In genomic region chr22:42341779-42342178, GRCh38 we compare ENCODE assay signal across 1 cellular context.
TF ChIP-seq lines count a peak whose summit lies in the region.

No MANE protein-coding gene starts in this region.

TF ChIP-seq in IMR-90, 13 proteins besides CTCF, POLR2A, EP300 and RAD21:
- TF ChIP-seq MAFK (IDR thresholded peaks at IDR 0.05; ENCODE audit: low read depth, low read length) (no peak), BHLHE40 (IDR thresholded peaks at IDR 0.05; ENCODE audit: low read depth, low read length) (no peak), FOS (IDR thresholded peaks at IDR 0.05; ENCODE audit: low read depth, low read length) (no peak), CEBPB (IDR thresholded peaks at IDR 0.05; ENCODE audit: low read depth, low read length) (no peak), CHD1 (IDR thresholded peaks at IDR 0.05; ENCODE audit: low read depth, low read length) (no peak), RCOR1 (IDR thresholded peaks at IDR 0.05; ENCODE audit: insufficient replicate concordance, low read length) (no peak), USF2 (IDR thresholded peaks at IDR 0.05; ENCODE audit: low read depth, low read length) (no peak), MAZ (IDR thresholded peaks at IDR 0.05; ENCODE audit: borderline replicate concordance, low read depth, low read length) (no peak), SMC3 (IDR thresholded peaks at IDR 0.05; ENCODE audit: low read depth, low read length) (no peak)
- TF ChIP-seq, protein P1, sequence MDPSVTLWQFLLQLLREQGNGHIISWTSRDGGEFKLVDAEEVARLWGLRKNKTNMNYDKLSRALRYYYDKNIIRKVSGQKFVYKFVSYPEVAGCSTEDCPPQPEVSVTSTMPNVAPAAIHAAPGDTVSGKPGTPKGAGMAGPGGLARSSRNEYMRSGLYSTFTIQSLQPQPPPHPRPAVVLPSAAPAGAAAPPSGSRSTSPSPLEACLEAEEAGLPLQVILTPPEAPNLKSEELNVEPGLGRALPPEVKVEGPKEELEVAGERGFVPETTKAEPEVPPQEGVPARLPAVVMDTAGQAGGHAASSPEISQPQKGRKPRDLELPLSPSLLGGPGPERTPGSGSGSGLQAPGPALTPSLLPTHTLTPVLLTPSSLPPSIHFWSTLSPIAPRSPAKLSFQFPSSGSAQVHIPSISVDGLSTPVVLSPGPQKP (IDR thresholded peaks at IDR 0.05; ENCODE audit: borderline replicate concordance, low read depth, low read length) = no peak
